In the genomic region with DNA sequence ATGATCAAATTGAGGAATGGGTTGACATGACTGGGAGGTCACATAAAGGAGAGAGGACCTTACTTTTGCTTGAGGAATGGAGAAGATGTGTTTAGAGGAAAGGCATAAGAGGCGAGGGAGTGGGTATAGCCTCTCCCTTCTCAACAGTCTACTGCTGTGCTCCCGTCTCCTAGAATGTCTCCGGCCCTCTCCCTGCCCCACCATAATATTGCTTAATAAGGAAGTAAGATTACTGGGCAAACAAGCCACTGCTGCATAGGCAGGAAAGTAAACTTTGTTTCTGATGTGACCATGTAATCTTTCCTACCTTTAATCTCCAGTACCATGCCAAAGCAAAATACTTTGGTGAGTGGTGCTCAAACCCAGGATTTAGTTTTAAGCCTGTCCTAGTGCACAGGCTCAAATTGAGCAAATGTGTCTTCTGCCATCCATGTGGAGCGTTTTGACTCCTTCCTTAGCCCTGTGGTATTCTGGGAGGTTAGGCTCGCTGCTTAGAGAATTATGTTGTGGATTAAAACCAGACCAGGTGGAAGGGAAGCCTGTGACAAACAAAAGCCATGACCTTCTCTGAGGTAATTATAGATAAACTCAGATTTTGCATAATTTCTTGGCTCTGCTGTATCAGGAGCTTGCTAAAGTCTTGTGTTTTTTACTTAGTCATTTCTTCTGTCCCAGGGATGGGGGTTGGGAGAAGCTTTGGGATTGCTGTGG, we compare ENCODE assay signal across 20 cellular contexts. TPM values are rescaled to one million over a fixed set of nuclear protein-coding genes. Genes with fewer than 3 reads are reported as not detected.
DNase-seq lines count a peak whose midpoint lies in the region; ATAC-seq, FAIRE-seq and TF ChIP-seq lines count a peak whose summit lies in the region.
"Had no signal": no experiment of that assay in that cellular context is flagged by ENCODE, and none has a peak within 500 bp of the region (broad histone marks: within the 10 kb centered on the region; RNA-seq: fewer than 3 reads in every experiment).

No MANE protein-coding gene starts in this region.

- H4K20me1 ChIP-seq in HepG2 (ENCODE audit: insufficient read depth, low read length), result no peaks in the 10 kb centered on the region

- POLR2A ChIA-PET in activated CD4-positive, alpha-beta T cell treated with anti-CD3 and anti-CD28 coated beads, Interleukin-2, amount 10 ng/mL, durations not matched to agents 7 days and 5 days (lab: Charles Lee), result interaction anchor here (0.6 kb wide), 1 partner anchor 93 kb away, joined by 4 read pairs; no protein-coding TSS in a partner anchor
- POLR2A ChIA-PET in HepG2 (lab: Yijun Ruan, JAX), result no interaction called here

- TF ChIP-seq RAD21 in HepG2 (CRISPR knock-in tag; IDR thresholded peaks at IDR 0.05), result no peak

- no peak for DNase-seq in activated CD4-positive, alpha-beta T cell treated with anti-CD3 and anti-CD28 coated beads, Interleukin-2, amount 10 ng/mL, durations not matched to agents 7 days and 5 days
- DNase-seq in activated CD4-positive, alpha-beta T cell treated with anti-CD3 and anti-CD28 coated beads, Interleukin-2, amount 50 U/mL, for 1 hour, result no peak
- peak; percentile 2 for DNase-seq in astrocyte of the hippocampus (ENCODE audit: low read depth, low spot score)
- DNase-seq in HepG2 (ENCODE audit: low spot score), result no peak
- no peak for DNase-seq in upper lobe of right lung
- no peak for DNase-seq in SHP77 treated with DMSO at 0.1 percent for 48 hours (lab: John Stamatoyannopoulos, UW)
- no peak for DNase-seq in progenitor cell of endocrine pancreas (ENCODE audit: low spot score, unreplicated experiment)
- no peak for DNase-seq in ecto neural progenitor cell (ENCODE audit: low spot score)
- DNase-seq: 8988T; activated T-cell treated with anti-CD3 and anti-CD28 coated beads, Interleukin-2, amount 50 U/mL, for 1 hour; head of caudate nucleus; Kasumi-1; midbrain; NCI-H1105 treated with DMSO at 0.1 percent for 48 hours; NCI-H2107; posterior cingulate gyrus; testis had no signal

- H3K27ac Mint-ChIP-seq in activated CD4-positive, alpha-beta T cell treated with anti-CD3 and anti-CD28 coated beads, Interleukin-2, amount 10 ng/mL, durations not matched to agents 7 days and 5 days, result peak overlapping the region; percentile 26
- no peak overlapping the region for H3K27ac Mint-ChIP-seq in progenitor cell of endocrine pancreas

- no peak for TF ChIP-seq CTCF in HepG2 (CRISPR knock-in tag; IDR thresholded peaks at IDR 0.05)
- TF ChIP-seq CTCF in upper lobe of right lung (IDR thresholded peaks at IDR 0.05), result no peak
- no peak for TF ChIP-seq CTCF in progenitor cell of endocrine pancreas (IDR thresholded peaks at IDR 0.05; ENCODE audit: unreplicated experiment)

- H3K9ac ChIP-seq in HepG2 (ENCODE audit: insufficient read depth, low read depth, low read length), result no peak overlapping the region

- FAIRE-seq in HepG2 (lab: Jason Lieb, UNC), result no peak
- FAIRE-seq: colon, GM12891 had no signal

- H3K27me3 ChIP-seq in HepG2 (ENCODE audit: control insufficient read depth in 1 of 2, insufficient read depth in 2 of 2, low read length in 2 of 2), result peaks cover 0 to 3% of the 10 kb centered on the region in 2 experiments; a peak in 2 of 5 replicates
- no peaks in the 10 kb centered on the region for H3K27me3 ChIP-seq in upper lobe of right lung
- H3K27me3 ChIP-seq: breast epithelium, testis had no signal

- no peaks in the 10 kb centered on the region for H3K27me3 Mint-ChIP-seq in activated CD4-positive, alpha-beta T cell treated with anti-CD3 and anti-CD28 coated beads, Interleukin-2, amount 10 ng/mL, durations not matched to agents 7 days and 5 days
- no peaks in the 10 kb centered on the region for H3K27me3 Mint-ChIP-seq in progenitor cell of endocrine pancreas

- H3K4me3 ChIP-seq in HepG2 (replicated peaks in 1 of 3; ENCODE audit: insufficient read depth in 1 of 3, low read depth in 2 of 3, low read length in 3 of 3) (no peak overlapping the region), upper lobe of right lung (no peak overlapping the region)
- H3K4me3 ChIP-seq: breast epithelium, testis had no signal

- peaks cover 5% of the 10 kb centered on the region for H3K36me3 Mint-ChIP-seq in activated CD4-positive, alpha-beta T cell treated with anti-CD3 and anti-CD28 coated beads, Interleukin-2, amount 10 ng/mL, durations not matched to agents 7 days and 5 days (ENCODE audit: low read depth)
- no peaks in the 10 kb centered on the region for H3K36me3 Mint-ChIP-seq in progenitor cell of endocrine pancreas (ENCODE audit: insufficient read depth)

- H3K4me1 Mint-ChIP-seq in activated CD4-positive, alpha-beta T cell treated with anti-CD3 and anti-CD28 coated beads, Interleukin-2, amount 10 ng/mL, durations not matched to agents 7 days and 5 days, result peaks cover 42% of the 10 kb centered on the region
- H3K4me1 Mint-ChIP-seq in progenitor cell of endocrine pancreas (ENCODE audit: low read depth), result peaks cover 9% of the 10 kb centered on the region

- TF ChIP-seq EP300 in HepG2 (IDR thresholded peaks at IDR 0.05; ENCODE audit: low read depth in 2 of 2, low read length in 2 of 2), result no peak
- TF ChIP-seq EP300 in HepG2 (CRISPR knock-in tag; IDR thresholded peaks at IDR 0.05; ENCODE audit: borderline replicate concordance), result no peak

- no peaks in the 10 kb centered on the region for H3K9me3 ChIP-seq in HepG2 (ENCODE audit: low read length)
- H3K9me3 ChIP-seq in upper lobe of right lung, result no peaks in the 10 kb centered on the region
- H3K9me3 ChIP-seq: breast epithelium, testis had no signal

- TF ChIP-seq POLR2A in HepG2 (IDR thresholded peaks at IDR 0.05; ENCODE audit: insufficient read depth in 1 of 2, low read depth in 2 of 2, low read length in 2 of 2), result no peak

- H3K27ac ChIP-seq in HepG2 (ENCODE audit: extremely low read length, insufficient read depth, low read length), result no peak overlapping the region
- no peak overlapping the region for H3K27ac ChIP-seq in upper lobe of right lung
- H3K27ac ChIP-seq: breast epithelium, testis had no signal

- 10% methylated on average over 5 of the region's 5 CpGs for WGBS in HepG2 (ENCODE audit: low lambda C conversion rate)

- no peak overlapping the region for H2AFZ ChIP-seq in HepG2 (ENCODE audit: low read length)

- peak overlapping the region; percentile 31 for H3K4me2 ChIP-seq in HepG2 (ENCODE audit: low read depth, low read length)

- no peaks in the 10 kb centered on the region for H3K79me2 ChIP-seq in HepG2 (ENCODE audit: insufficient read depth, low read length)

- CTCF ChIA-PET in activated CD4-positive, alpha-beta T cell treated with anti-CD3 and anti-CD28 coated beads, Interleukin-2, amount 10 ng/mL, durations not matched to agents 7 days and 5 days (lab: Charles Lee), result interaction anchor here (0.6 to 3.8 kb wide), 2 partner anchors 24 to 156 kb away, joined by 4 to 80 read pairs; no protein-coding TSS in a partner anchor
- CTCF ChIA-PET in HepG2 (lab: Yijun Ruan, JAX; ENCODE audit: low intra/inter-chr PET ratio, low total read pairs), result interaction anchor here (6.3 kb wide), 1 partner anchor 137 kb away, joined by 175 read pairs; no protein-coding TSS in a partner anchor

- peaks cover 5% of the 10 kb centered on the region for H3K9me3 Mint-ChIP-seq in activated CD4-positive, alpha-beta T cell treated with anti-CD3 and anti-CD28 coated beads, Interleukin-2, amount 10 ng/mL, durations not matched to agents 7 days and 5 days
- H3K9me3 Mint-ChIP-seq in progenitor cell of endocrine pancreas (ENCODE audit: low read depth), result no peaks in the 10 kb centered on the region

- intact Hi-C loops in HepG2 (cut with micrococcal nuclease; ENCODE audit: unreplicated experiment), result no loop called here
- intact Hi-C loops in upper lobe of right lung (cut with DNase I), result loop anchor here (10.0 kb wide), 1 partner anchor 141 kb away; no protein-coding TSS in a partner anchor

- H3K4me3 Mint-ChIP-seq in activated CD4-positive, alpha-beta T cell treated with anti-CD3 and anti-CD28 coated beads, Interleukin-2, amount 10 ng/mL, durations not matched to agents 7 days and 5 days, result no peak overlapping the region
- no peak overlapping the region for H3K4me3 Mint-ChIP-seq in progenitor cell of endocrine pancreas (ENCODE audit: low read depth)

- peaks cover 35% of the 10 kb centered on the region for H3K4me1 ChIP-seq in HepG2 (ENCODE audit: insufficient read depth, low read length)
- no peaks in the 10 kb centered on the region for H3K4me1 ChIP-seq in upper lobe of right lung
- H3K4me1 ChIP-seq: breast epithelium had no signal

- H3K36me3 ChIP-seq in HepG2 (replicated peaks in 1 of 2; ENCODE audit: control insufficient read depth in 1 of 2, insufficient read depth in 2 of 2, low read length in 2 of 2), result no peaks in the 10 kb centered on the region
- no peaks in the 10 kb centered on the region for H3K36me3 ChIP-seq in upper lobe of right lung
- H3K36me3 ChIP-seq: breast epithelium had no signal

- no peak for ATAC-seq in HepG2
- peak; percentile 79 for ATAC-seq in upper lobe of right lung

- no TSS peak for BruUV-seq in HepG2 (replicated peaks; lab: Mats Ljungman, UMichigan)

- in situ Hi-C loops in HepG2 (cut with HindIII; ENCODE audit: extremely low pct_ligation_motif_present, low pct_unique_long_range_greater_than_20kb), result loop anchor here (5.0 kb wide), 1 partner anchor 138 kb away; no protein-coding TSS in a partner anchor

RNA-seq across cellular contexts. Expression of a gene that starts 34.3 kb away (rescaled TPM):
- total RNA-seq in activated CD4-positive, alpha-beta T cell treated with anti-CD3 and anti-CD28 coated beads, Interleukin-2, amount 10 ng/mL, durations not matched to agents 7 days and 5 days, result 10 to 100 TPM; 17.7 to 19.1 TPM
- total RNA-seq in HepG2 (2016; rRNA removed; fragmentation: Illumina TruSeq; extraction: Trizol) (7.7 and 8.4 TPM in 2 replicates), upper lobe of right lung (4.6 TPM), progenitor cell of endocrine pancreas (6.9 and 7.5 TPM in 2 replicates)
- 1.2 and 1.3 TPM in 2 replicates for total RNA-seq in HepG2 (2016; cell fraction: cytosol; rRNA removed; fragmentation: Illumina TruSeq; extraction: Trizol; ENCODE audit: low read depth)
- 7.4 and 8.9 TPM in 2 replicates for total RNA-seq in HepG2 (2016; cell fraction: insoluble cytoplasmic fraction; rRNA removed; fragmentation: Illumina TruSeq; extraction: Trizol)
- total RNA-seq in HepG2 (2016; cell fraction: membrane; rRNA removed; fragmentation: Illumina TruSeq; extraction: Trizol), result 4.5 and 4.8 TPM in 2 replicates
- 8.6 and 11.1 TPM in 2 replicates for total RNA-seq in HepG2 (2016; cell fraction: nucleus; rRNA removed; fragmentation: Illumina TruSeq; extraction: Trizol)
- 7.0 and 8.4 TPM in 2 replicates for polyA plus RNA-seq in HepG2 (2011; rRNA removed)
- 3.4 and 7.4 TPM in 2 replicates for polyA plus RNA-seq in HepG2 (2011; cell fraction: cytosol; rRNA removed)
- polyA plus RNA-seq in HepG2 (2011; cell fraction: nucleus; rRNA removed), result 1.1 and 2.3 TPM in 2 replicates
- 17.3 and 18.3 TPM in 2 replicates for polyA plus RNA-seq in HepG2 (2012)
- polyA plus RNA-seq in HepG2 (2016; cell fraction: cytosol; fragmentation: Illumina TruSeq; extraction: Trizol; ENCODE audit: low read depth), result 1.4 and 1.6 TPM in 2 replicates
- 11.5 and 12.4 TPM in 2 replicates for polyA plus RNA-seq in HepG2 (2016; cell fraction: insoluble cytoplasmic fraction; fragmentation: Illumina TruSeq; extraction: Trizol; ENCODE audit: low read depth)
- polyA plus RNA-seq in HepG2 (2016; cell fraction: membrane; fragmentation: Illumina TruSeq; extraction: Trizol; ENCODE audit: low read depth), result 4.5 and 4.8 TPM in 2 replicates
- 13.7 and 15.3 TPM in 2 replicates for polyA plus RNA-seq in HepG2 (2016; cell fraction: nucleus; fragmentation: Illumina TruSeq; extraction: Trizol; ENCODE audit: insufficient read depth, low read depth)
- polyA minus RNA-seq in HepG2 (2011; rRNA and poly(A)+ RNA removed; ENCODE audit: low replicate concordance), result 0.37 and 2.1 TPM in 2 replicates
- polyA minus RNA-seq in HepG2 (2011; cell fraction: cytosol; rRNA and poly(A)+ RNA removed), result 6.2 and 6.6 TPM in 2 replicates
- polyA minus RNA-seq in HepG2 (2011; cell fraction: nucleus; rRNA and poly(A)+ RNA removed), result 4.6 and 6.7 TPM in 2 replicates
